ENCODE assay signal across 19 cellular contexts in genomic region chr9:122075135-122076030, GRCh38. TPM values are rescaled to one million over a fixed set of nuclear protein-coding genes. Genes with fewer than 3 reads are reported as not detected.
A peak's percentile ranks its signal among the peaks of the same experiment; 100 is the strongest.
DNase-seq lines count a peak whose midpoint lies in the region; ATAC-seq and TF ChIP-seq lines count a peak whose summit lies in the region.
"Had no signal": no experiment of that assay in that cellular context is flagged by ENCODE, and none has a peak within 500 bp of the region (broad histone marks: within the 10 kb centered on the region; RNA-seq: fewer than 3 reads in every experiment).

No MANE protein-coding gene starts in this region.

- peaks cover 10 to 35% of the 10 kb centered on the region in 2 donors for H3K4me1 ChIP-seq in ascending aorta
- H3K4me1 ChIP-seq in gastroesophageal sphincter, result peaks cover 7 to 70% (median 8%) of the 10 kb centered on the region in 3 donors
- H3K4me1 ChIP-seq: A549, parathyroid adenoma had no signal

- DNase-seq in AG08395 (ENCODE audit: low spot score) (peak; percentile 37), ascending aorta (ENCODE audit: low spot score in 2 of 2) (peak in 1 of 2 donors; percentile 82), pons (ENCODE audit: low spot score) (peak; percentile 22), NCI-H774 (lab: John Stamatoyannopoulos, UW) (no peak), medulla oblongata (ENCODE audit: extremely low spot score) (no peak)
- DNase-seq: activated CD4-positive, CD25-positive, alpha-beta regulatory T cell; amniotic stem cell; CD8-positive, alpha-beta memory T cell; NCI-H1417 had no signal

- H3K36me3 ChIP-seq in ascending aorta, result no peaks in the 10 kb centered on the region
- H3K36me3 ChIP-seq in gastroesophageal sphincter, result peaks cover 0 to 11% of the 10 kb centered on the region in 2 donors
- H3K36me3 ChIP-seq: vagina had no signal

- H3K9me3 ChIP-seq in ascending aorta (peaks cover 0 to 12% of the 10 kb centered on the region in 2 donors), gastroesophageal sphincter (peaks cover 0 to 7% (median 0%) of the 10 kb centered on the region in 3 donors)
- H3K9me3 ChIP-seq: vagina had no signal

- peak; percentile 87 for ATAC-seq in gastroesophageal sphincter
- no peak for ATAC-seq in GM19467 (IDR thresholded peaks at IDR 0.05; ENCODE audit: unreplicated experiment)
- no peak for ATAC-seq in GM21825 (IDR thresholded peaks at IDR 0.05; ENCODE audit: unreplicated experiment)
- ATAC-seq: A549; GM12878; GM23338; left lobe of liver; stimulated activated memory B cell treated with anti-CD40 and anti-IgM and Interleukin-4, amounts not matched to agents 10 μg/mL and 1 μg/mL and 100 μg/mL, for 72 hours had no signal

- TF ChIP-seq POLR2A in gastroesophageal sphincter (IDR thresholded peaks at IDR 0.05), result no peak

- TF ChIP-seq EP300 in gastroesophageal sphincter (IDR thresholded peaks at IDR 0.05), result no peak

- intact Hi-C loops in ascending aorta (cut with DNase I), result loop anchor here (1.0 to 5.0 kb wide), 3 partner anchors 18 to 333 kb away; partner anchors contain the start of gene TTLL11

- H3K4me3 ChIP-seq in ascending aorta (peak overlapping the region in 1 of 2 donors; percentile 50), gastroesophageal sphincter (no peak overlapping the region)
- H3K4me3 ChIP-seq: A549, GM12878, GM23338, vagina had no signal

- WGBS in gastroesophageal sphincter (ENCODE audit: low coverage in 1 of 2), 2 donors, result 30 to 36% methylated on average over 5 of the region's 5 CpGs

- peak overlapping the region; percentile 91 to 97 for H3K27ac ChIP-seq in ascending aorta
- peak overlapping the region; percentile 83 to 96 (median 88) for H3K27ac ChIP-seq in gastroesophageal sphincter
- H3K27ac ChIP-seq: A549, parathyroid adenoma, vagina had no signal

- H3K27me3 ChIP-seq in ascending aorta (no peaks in the 10 kb centered on the region), gastroesophageal sphincter (no peaks in the 10 kb centered on the region)
- H3K27me3 ChIP-seq: vagina had no signal

- TF ChIP-seq CTCF in ascending aorta (IDR thresholded peaks at IDR 0.05) (no peak), gastroesophageal sphincter (IDR thresholded peaks at IDR 0.05) (no peak)

RNA-seq across cellular contexts. Expression of gene TTLL11, which starts 17.7 kb away (rescaled TPM):
- 18.5 TPM for total RNA-seq in ascending aorta
- 10 to 100 TPM; 15.1 to 42.6 (median 29.1) TPM for total RNA-seq in gastroesophageal sphincter

Comparison
In these comparisons a context has a peak if more than half of its experiments do, and no peak if none do; other contexts are left out.
1. DNase-seq: peak in AG08395 (single experiment) and pons (single experiment); none in NCI-H774 (single experiment) and medulla oblongata (single experiment).